18 cellular contexts compared by ENCODE assay signal in genomic region chr11:25065711-25066110, GRCh38.
DNase-seq lines count a peak whose midpoint lies in the region; ATAC-seq, FAIRE-seq and TF ChIP-seq lines count a peak whose summit lies in the region.
"Had no signal": no experiment of that assay in that cellular context is flagged by ENCODE, and none has a peak within 500 bp of the region (broad histone marks: within the 10 kb centered on the region; RNA-seq: fewer than 3 reads in every experiment).

No MANE protein-coding gene starts in this region.

- H3K4me1 ChIP-seq in astrocyte (ENCODE audit: insufficient read depth, low read length) (peaks cover 6% of the 10 kb centered on the region), vagina (no peaks in the 10 kb centered on the region)
- H3K4me1 ChIP-seq: Caco-2 had no signal

- no peaks in the 10 kb centered on the region for H3K36me3 Mint-ChIP-seq in astrocyte (ENCODE audit: low read depth, unreplicated experiment)
- H3K36me3 Mint-ChIP-seq: immature natural killer cell had no signal

- H3K9me3 ChIP-seq in astrocyte (ENCODE audit: insufficient read depth, low read depth, low read length) (no peaks in the 10 kb centered on the region), vagina (no peaks in the 10 kb centered on the region)
- H3K9me3 ChIP-seq: Caco-2 had no signal

- no peaks in the 10 kb centered on the region for H3K27me3 ChIP-seq in astrocyte (ENCODE audit: insufficient read depth, low read length)
- H3K27me3 ChIP-seq in vagina, result no peaks in the 10 kb centered on the region

- peak; percentile 63 for FAIRE-seq in astrocyte (lab: Jason Lieb, UNC)
- peak; percentile 89 for FAIRE-seq in islet of Langerhans (lab: Jason Lieb, UNC)

- DNase-seq in Ammon's horn (ENCODE audit: low spot score), result peak; percentile 2
- DNase-seq in M059J (ENCODE audit: low read depth), result peak; percentile 43
- peak; percentile 94 for DNase-seq in astrocyte (ENCODE audit: low read depth)
- no peak for DNase-seq in vagina (ENCODE audit: extremely low spot score in 2 of 2)
- DNase-seq in NCI-H128 (lab: John Stamatoyannopoulos, UW; ENCODE audit: unreplicated experiment), result no peak
- DNase-seq: activated T-cell treated with anti-CD3 and anti-CD28 coated beads, Interleukin-2, amount 50 U/mL, for 72 hours; Caco-2; H7; immature natural killer cell; NCI-H187; NCI-H524; nucleus accumbens; SHP77; stimulated activated naive CD4-positive, alpha-beta T cell treated with Interleukin-2 at 50 U/mL for 16 hours; T-helper 9 cell had no signal

- peak overlapping the region; percentile 34 for H3K4me2 ChIP-seq in astrocyte (ENCODE audit: low read length)

- no peak for TF ChIP-seq POLR2A in vagina (IDR thresholded peaks at IDR 0.05)

- intact Hi-C loops in vagina (cut with DNase I), result no loop called here

- no peaks in the 10 kb centered on the region for H3K27me3 Mint-ChIP-seq in astrocyte (ENCODE audit: low read depth, unreplicated experiment)

- TF ChIP-seq CTCF in astrocyte (IDR thresholded peaks at IDR 0.05; ENCODE audit: insufficient read depth, low read depth, low read length) (no peak), vagina (IDR thresholded peaks at IDR 0.05) (no peak)

- peaks cover 12% of the 10 kb centered on the region for H3K4me1 Mint-ChIP-seq in astrocyte (ENCODE audit: low read depth, unreplicated experiment)
- H3K4me1 Mint-ChIP-seq: immature natural killer cell had no signal

- no peak overlapping the region for H3K4me3 Mint-ChIP-seq in astrocyte (ENCODE audit: unreplicated experiment)
- H3K4me3 Mint-ChIP-seq: activated T-cell treated with anti-CD3 and anti-CD28 coated beads, Interleukin-2, amount 50 U/mL, for 72 hours; immature natural killer cell had no signal

- no peaks in the 10 kb centered on the region for H3K9me3 Mint-ChIP-seq in astrocyte (ENCODE audit: unreplicated experiment)

- H3K36me3 ChIP-seq in astrocyte (ENCODE audit: insufficient read depth, low read length) (no peaks in the 10 kb centered on the region), vagina (no peaks in the 10 kb centered on the region)

- no peaks in the 10 kb centered on the region for H4K20me1 ChIP-seq in astrocyte (ENCODE audit: insufficient read depth, low read length)

- no peak overlapping the region for H2AFZ ChIP-seq in astrocyte (ENCODE audit: low read depth, low read length)

- H3K4me3 ChIP-seq in astrocyte (ENCODE audit: insufficient read depth, low read depth, low read length) (no peak overlapping the region), vagina (no peak overlapping the region)

- H3K27ac Mint-ChIP-seq in astrocyte (ENCODE audit: unreplicated experiment), result no peak overlapping the region
- H3K27ac Mint-ChIP-seq: activated T-cell treated with anti-CD3 and anti-CD28 coated beads, Interleukin-2, amount 50 U/mL, for 72 hours; immature natural killer cell had no signal

- ATAC-seq in HG02588 (IDR thresholded peaks at IDR 0.05; ENCODE audit: unreplicated experiment) (no peak), GM18858 (IDR thresholded peaks at IDR 0.05; ENCODE audit: unreplicated experiment) (no peak)

- H3K79me2 ChIP-seq in astrocyte (ENCODE audit: insufficient read depth, low read length), result no peaks in the 10 kb centered on the region

- H3K27ac ChIP-seq in astrocyte (ENCODE audit: low read depth, low read length), result peak overlapping the region; percentile 51
- H3K27ac ChIP-seq in vagina, result no peak overlapping the region

- peak overlapping the region; percentile 15 for H3K9ac ChIP-seq in astrocyte (ENCODE audit: low read length)

Comparison
In these comparisons a context has a peak if more than half of its experiments do, and no peak if none do; other contexts are left out.
1. DNase-seq: peak in Ammon's horn (single experiment), M059J (single experiment) and astrocyte (single experiment); none in vagina (0 of 2) and NCI-H128 (single experiment).